Comparison of ENCODE assay signal across 25 cellular contexts in the genomic region with DNA sequence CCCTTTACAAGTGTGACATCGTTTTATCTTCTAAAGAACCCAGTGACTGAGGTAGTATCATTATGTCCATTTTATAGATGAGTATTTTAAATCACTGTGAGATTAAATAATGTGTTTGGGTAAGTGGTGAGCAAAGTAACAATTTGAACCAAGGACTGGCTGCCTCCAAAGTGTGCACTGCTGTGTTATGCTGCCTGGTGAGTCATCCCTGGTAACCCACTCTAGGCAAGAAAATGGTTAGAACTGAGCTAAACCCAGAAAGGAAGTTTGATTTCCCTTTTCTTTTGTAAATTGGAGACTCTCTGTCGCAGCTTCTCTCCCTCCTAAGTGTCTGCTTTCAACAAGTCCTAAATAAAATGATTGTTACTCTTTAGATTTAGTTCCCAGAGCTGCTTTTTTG.
A peak's percentile ranks its signal among the peaks of the same experiment; 100 is the strongest.
DNase-seq lines count a peak whose midpoint lies in the region; ATAC-seq and TF ChIP-seq lines count a peak whose summit lies in the region.
"Had no signal": no experiment of that assay in that cellular context is flagged by ENCODE, and none has a peak within 500 bp of the region (broad histone marks: within the 10 kb centered on the region; RNA-seq: fewer than 3 reads in every experiment).

No MANE protein-coding gene starts in this region.

- H3K4me1 ChIP-seq in Karpas-422 (ENCODE audit: low read length), result peaks cover 58% of the 10 kb centered on the region
- H3K4me1 ChIP-seq: thyroid gland had no signal

- no peaks in the 10 kb centered on the region for H3K27me3 ChIP-seq in Karpas-422 (ENCODE audit: low read length)
- H3K27me3 ChIP-seq: thyroid gland had no signal

- H3K79me2 ChIP-seq in Karpas-422 (ENCODE audit: low read length), result no peaks in the 10 kb centered on the region

- peaks cover 54% of the 10 kb centered on the region for H3K4me1 Mint-ChIP-seq in nephron
- H3K4me1 Mint-ChIP-seq: activated naive CD4-positive, alpha-beta T cell treated with anti-CD3 and anti-CD28 coated beads, Interleukin-2, amount 50 U/mL, for 24 hours had no signal

- DNase-seq in AG08396 (ENCODE audit: low spot score), result peak; percentile 6
- DNase-seq in Karpas-422, result peak; percentile 71
- DNase-seq in epithelial cell of proximal tubule (ENCODE audit: low read depth), result peak; percentile 18
- DNase-seq in activated naive CD4-positive, alpha-beta T cell treated with anti-CD3 and anti-CD28 coated beads, Interleukin-2, amount 50 U/mL, for 72 hours (ENCODE audit: low spot score in 2 of 2), result no peak
- no peak for DNase-seq in NOMO-1 treated with DMSO at 0.1 percent for 48 hours (lab: John Stamatoyannopoulos, UW; ENCODE audit: unreplicated experiment)
- DNase-seq in hepatic stellate cell (ENCODE audit: low spot score), result no peak
- DNase-seq: ACHN; activated CD8-positive, alpha-beta T cell treated with anti-CD3 and anti-CD28 coated beads, Interleukin-2, amount 10 ng/mL, durations not matched to agents 7 days and 5 days; activated T-cell treated with anti-CD3 and anti-CD28 coated beads, Interleukin-2, amount 50 U/mL, for 48 hours; HCEC 1CT; heart left ventricle; NCI-H1092 treated with DMSO at 0.1 percent for 48 hours; NCI-H2107; NCI-H524 treated with DMSO at 0.1 percent for 48 hours; nephron progenitor cell; SIG-M5; spleen; thyroid gland; WERI-Rb-1 had no signal

- H3K4me2 ChIP-seq in Karpas-422 (ENCODE audit: low read depth, low read length, poor library complexity, severe bottlenecking), result peak overlapping the region; percentile 95

- H3K36me3 ChIP-seq in Karpas-422 (ENCODE audit: insufficient read depth, low read length), result no peaks in the 10 kb centered on the region; the same call in 1 of the 2 replicates
- H3K36me3 ChIP-seq: heart left ventricle, spleen, thyroid gland, WERI-Rb-1 had no signal

- H3K4me3 Mint-ChIP-seq in nephron, result no peak overlapping the region
- H3K4me3 Mint-ChIP-seq: activated CD8-positive, alpha-beta T cell treated with anti-CD3 and anti-CD28 coated beads, Interleukin-2, amount 10 ng/mL, durations not matched to agents 7 days and 5 days; activated naive CD4-positive, alpha-beta T cell treated with anti-CD3 and anti-CD28 coated beads, Interleukin-2, amount 50 U/mL, for 24 hours; dendritic cell treated with granulocyte-macrophage colony-stimulating factor and Interleukin-4, amounts not matched to agents 40 ng/mL and 50 ng/mL, for 4 days; nephron progenitor cell; T-helper 1 cell treated with Interleukin-12 subunit alpha and Interleukin-12 subunit beta and Interleukin-4 antibody, amounts not matched to agents 30 μg/mL and 1 μg/mL, for 36 hours had no signal

- H4K20me1 ChIP-seq in Karpas-422 (ENCODE audit: insufficient read depth, low read depth, low read length), result no peaks in the 10 kb centered on the region

- no peaks in the 10 kb centered on the region for H3K9me3 Mint-ChIP-seq in nephron
- H3K9me3 Mint-ChIP-seq in activated naive CD4-positive, alpha-beta T cell treated with anti-CD3 and anti-CD28 coated beads, Interleukin-2, amount 50 U/mL, for 72 hours, result no peaks in the 10 kb centered on the region
- H3K9me3 Mint-ChIP-seq: activated naive CD4-positive, alpha-beta T cell treated with anti-CD3 and anti-CD28 coated beads, Interleukin-2, amount 50 U/mL, for 24 hours; dendritic cell treated with granulocyte-macrophage colony-stimulating factor and Interleukin-4, amounts not matched to agents 40 ng/mL and 50 ng/mL, for 4 days; T-helper 1 cell treated with Interleukin-12 subunit alpha and Interleukin-12 subunit beta and Interleukin-4 antibody, amounts not matched to agents 30 μg/mL and 1 μg/mL, for 36 hours had no signal

- H3K9me2 ChIP-seq in Karpas-422 (replicated peaks; ENCODE audit: insufficient read depth, low read length), result no peaks in the 10 kb centered on the region

- ATAC-seq in activated naive CD4-positive, alpha-beta T cell treated with anti-CD3 and anti-CD28 coated beads, Interleukin-2, amount 50 U/mL, for 72 hours, result no peak
- no peak for ATAC-seq in HG03025 (IDR thresholded peaks at IDR 0.05; ENCODE audit: low FRiP score, unreplicated experiment)
- ATAC-seq: activated CD8-positive, alpha-beta T cell treated with anti-CD3 and anti-CD28 coated beads, Interleukin-2, amount 10 ng/mL, durations not matched to agents 7 days and 5 days had no signal

- H3K4me3 ChIP-seq in Karpas-422 (ENCODE audit: low read length) (peak overlapping the region; percentile 61), epithelial cell of proximal tubule (ENCODE audit: low read depth, low read length) (no peak overlapping the region)
- H3K4me3 ChIP-seq: heart left ventricle, spleen, thyroid gland had no signal

- no peaks in the 10 kb centered on the region for H3K36me3 Mint-ChIP-seq in nephron (ENCODE audit: low read depth)
- no peaks in the 10 kb centered on the region for H3K36me3 Mint-ChIP-seq in activated naive CD4-positive, alpha-beta T cell treated with anti-CD3 and anti-CD28 coated beads, Interleukin-2, amount 50 U/mL, for 72 hours
- H3K36me3 Mint-ChIP-seq: activated naive CD4-positive, alpha-beta T cell treated with anti-CD3 and anti-CD28 coated beads, Interleukin-2, amount 50 U/mL, for 24 hours had no signal

- TF ChIP-seq CTCF in epithelial cell of proximal tubule (conservative IDR thresholded peaks at IDR 0.05; ENCODE audit: low read depth, low read length), result no peak
- TF ChIP-seq CTCF in nephron (IDR thresholded peaks at IDR 0.05; ENCODE audit: unreplicated experiment in 3 of 3), result no peak

- no peaks in the 10 kb centered on the region; the same call in 1 of the 2 replicates for H3K9me3 ChIP-seq in Karpas-422 (ENCODE audit: low read length)
- H3K9me3 ChIP-seq: heart left ventricle, thyroid gland had no signal

- H3K27me3 Mint-ChIP-seq in nephron (ENCODE audit: low read depth), result peaks cover 12% of the 10 kb centered on the region

- H3K27ac ChIP-seq in Karpas-422 (ENCODE audit: low read length), result peak overlapping the region; percentile 100
- H3K27ac ChIP-seq: HL-60, spleen, thyroid gland, WERI-Rb-1 had no signal

- H3K9ac ChIP-seq in Karpas-422 (ENCODE audit: low read length), result peak overlapping the region; percentile 58

- H2AFZ ChIP-seq in Karpas-422 (ENCODE audit: low read length), result peak overlapping the region; percentile 19; the same call in 1 of the 2 replicates

- H3K27ac Mint-ChIP-seq in nephron, result peak overlapping the region in 2 of 3 experiments; percentile 9 to 10
- H3K27ac Mint-ChIP-seq in activated naive CD4-positive, alpha-beta T cell treated with anti-CD3 and anti-CD28 coated beads, Interleukin-2, amount 50 U/mL, for 72 hours, result no peak overlapping the region
- H3K27ac Mint-ChIP-seq: activated CD8-positive, alpha-beta T cell treated with anti-CD3 and anti-CD28 coated beads, Interleukin-2, amount 10 ng/mL, durations not matched to agents 7 days and 5 days; activated naive CD4-positive, alpha-beta T cell treated with anti-CD3 and anti-CD28 coated beads, Interleukin-2, amount 50 U/mL, for 24 hours; dendritic cell treated with granulocyte-macrophage colony-stimulating factor and Interleukin-4, amounts not matched to agents 40 ng/mL and 50 ng/mL, for 4 days; nephron progenitor cell; T-helper 1 cell treated with Interleukin-12 subunit alpha and Interleukin-12 subunit beta and Interleukin-4 antibody, amounts not matched to agents 30 μg/mL and 1 μg/mL, for 36 hours had no signal

Comparison
In these comparisons a context has a peak if more than half of its experiments do, and no peak if none do; other contexts are left out.
1. DNase-seq: peak in AG08396 (single experiment), Karpas-422 (single experiment) and epithelial cell of proximal tubule (single experiment); none in activated naive CD4-positive, alpha-beta T cell treated with anti-CD3 and anti-CD28 coated beads, Interleukin-2, amount 50 U/mL, for 72 hours (0 of 2), NOMO-1 treated with DMSO at 0.1 percent for 48 hours (single experiment) and hepatic stellate cell (single experiment).
2. H3K27ac Mint-ChIP-seq: peak in nephron (2 of 3); none in activated naive CD4-positive, alpha-beta T cell treated with anti-CD3 and anti-CD28 coated beads, Interleukin-2, amount 50 U/mL, for 72 hours (0 of 2).